Comparison of ENCODE assay signal across 27 cellular contexts in genomic region chr12:90027041-90027440, GRCh38.
A peak's percentile ranks its signal among the peaks of the same experiment; 100 is the strongest.
DNase-seq lines count a peak whose midpoint lies in the region; ATAC-seq, FAIRE-seq and TF ChIP-seq lines count a peak whose summit lies in the region.
"Had no signal": no experiment of that assay in that cellular context is flagged by ENCODE, and none has a peak within 500 bp of the region (broad histone marks: within the 10 kb centered on the region; RNA-seq: fewer than 3 reads in every experiment).

No MANE protein-coding gene starts in this region.

- FAIRE-seq in A549 (lab: Jason Lieb, UNC): peak; percentile 36
- FAIRE-seq: H54, K562 had no signal

- no peak for TF ChIP-seq EP300 in A549 (IDR thresholded peaks at IDR 0.05)

- H3K4ac ChIP-seq in neuronal stem cell (ENCODE audit: low read length): no peak overlapping the region

- ATAC-seq in A549 (no peak), HG03432 (IDR thresholded peaks at IDR 0.05; ENCODE audit: unreplicated experiment) (no peak)
- no peak for ATAC-seq in CD4-positive, alpha-beta T cell (ENCODE audit: poor library complexity)
- ATAC-seq: K562, Panc1 had no signal

- no peak overlapping the region for H3K23ac ChIP-seq in neuronal stem cell (ENCODE audit: low read depth, low read length, poor library complexity)

- H2AK5ac ChIP-seq in neuronal stem cell (ENCODE audit: low read depth, low read length): no peak overlapping the region

- no peaks in the 10 kb centered on the region for H3K9me3 Mint-ChIP-seq in activated T-helper 1 cell treated with anti-CD3 and anti-CD28 coated beads, Interleukin-12 subunit alpha, Interleukin-12 subunit beta, Interleukin-2, Interleukin-4 antibody, amounts not matched to agents 30 ng/mL and 10 ng/mL and 1 ng/mL, durations not matched to agents 14 hours and 24 hours and 36 hours
- no peaks in the 10 kb centered on the region for H3K9me3 Mint-ChIP-seq in endodermal cell
- H3K9me3 Mint-ChIP-seq in CD4-positive, alpha-beta T cell: no peaks in the 10 kb centered on the region

- no peak for TF ChIP-seq POLR2A in A549 (IDR thresholded peaks at IDR 0.05; ENCODE audit: low read length)

- H3K79me1 ChIP-seq in neuronal stem cell (ENCODE audit: low read depth, low read length): no peaks in the 10 kb centered on the region

- DNase-seq in A549 (ENCODE audit: low read depth in 1 of 2, low spot score in 1 of 2) (no peak), LNCaP clone FGC (ENCODE audit: low read depth) (peak; percentile 75), neuronal stem cell (ENCODE audit: low spot score) (no peak), nucleus accumbens (lab: John Stamatoyannopoulos, UW) (no peak), endodermal cell (no peak)
- DNase-seq in activated T-helper 1 cell treated with anti-CD3 and anti-CD28 coated beads, Interleukin-12 subunit alpha, Interleukin-12 subunit beta, Interleukin-2, Interleukin-4 antibody, amounts not matched to agents 30 ng/mL and 10 ng/mL and 1 ng/mL, durations not matched to agents 14 hours and 24 hours and 36 hours (ENCODE audit: low spot score): no peak
- DNase-seq in CD4-positive, alpha-beta T cell: no peak
- DNase-seq: CD4-positive, CD25-positive, alpha-beta regulatory T cell; DMS 273 treated with DMSO at 0.1 percent for 48 hours; DND-41; Kasumi-1; MV-4-11; NCI-H1105; NCI-H1436 treated with DMSO at 0.1 percent for 48 hours; NCI-H1930; NCI-H2107; NCI-H524; NCI-H748 treated with DMSO at 0.1 percent for 48 hours; SHP77; SW 1271 had no signal

- H3K9me3 ChIP-seq in A549 (no peaks in the 10 kb centered on the region), neuronal stem cell (replicated peaks in 1 of 2; ENCODE audit: control insufficient read depth in 2 of 2, insufficient read depth in 1 of 2, low read depth in 1 of 2, low read length in 2 of 2) (no peaks in the 10 kb centered on the region), endodermal cell (ENCODE audit: control insufficient read depth, low read length) (no peaks in the 10 kb centered on the region)
- no peaks in the 10 kb centered on the region for H3K9me3 ChIP-seq in CD4-positive, alpha-beta T cell (ENCODE audit: control insufficient read depth, low read length)
- H3K9me3 ChIP-seq: BLaER1 had no signal

- no peaks in the 10 kb centered on the region for H3K27me3 ChIP-seq in neuronal stem cell (ENCODE audit: control insufficient read depth in 3 of 3, insufficient read depth in 3 of 3, low read depth in 1 of 3, low read length in 3 of 3)
- no peaks in the 10 kb centered on the region for H3K27me3 ChIP-seq in endodermal cell (ENCODE audit: control insufficient read depth, insufficient read depth, low read length, poor library complexity, severe bottlenecking)
- no peaks in the 10 kb centered on the region for H3K27me3 ChIP-seq in CD4-positive, alpha-beta T cell (ENCODE audit: control insufficient read depth, insufficient read depth, low read length)
- H3K27me3 ChIP-seq: BLaER1 had no signal

- H4K8ac ChIP-seq in neuronal stem cell (ENCODE audit: low read depth, low read length): no peak overlapping the region

- no peaks in the 10 kb centered on the region for H3K36me3 Mint-ChIP-seq in activated T-helper 1 cell treated with anti-CD3 and anti-CD28 coated beads, Interleukin-12 subunit alpha, Interleukin-12 subunit beta, Interleukin-2, Interleukin-4 antibody, amounts not matched to agents 30 ng/mL and 10 ng/mL and 1 ng/mL, durations not matched to agents 14 hours and 24 hours and 36 hours (ENCODE audit: low read depth)
- H3K36me3 Mint-ChIP-seq in endodermal cell (ENCODE audit: low read depth): no peaks in the 10 kb centered on the region
- H3K36me3 Mint-ChIP-seq in CD4-positive, alpha-beta T cell (ENCODE audit: low read depth): no peaks in the 10 kb centered on the region
- H3K36me3 Mint-ChIP-seq: CD4-positive, CD25-positive, alpha-beta regulatory T cell had no signal

- peaks cover 3% of the 10 kb centered on the region for H3K27me3 Mint-ChIP-seq in activated T-helper 1 cell treated with anti-CD3 and anti-CD28 coated beads, Interleukin-12 subunit alpha, Interleukin-12 subunit beta, Interleukin-2, Interleukin-4 antibody, amounts not matched to agents 30 ng/mL and 10 ng/mL and 1 ng/mL, durations not matched to agents 14 hours and 24 hours and 36 hours (ENCODE audit: insufficient read depth)
- H3K27me3 Mint-ChIP-seq in endodermal cell (ENCODE audit: insufficient read depth): no peaks in the 10 kb centered on the region
- no peaks in the 10 kb centered on the region for H3K27me3 Mint-ChIP-seq in CD4-positive, alpha-beta T cell

- H3K4me1 ChIP-seq in A549: peaks cover 12% of the 10 kb centered on the region
- peaks cover 0 to 4% of the 10 kb centered on the region in 2 donors for H3K4me1 ChIP-seq in neuronal stem cell (ENCODE audit: control insufficient read depth in 2 of 2, insufficient read depth in 1 of 2, low read depth in 1 of 2, low read length in 2 of 2)
- H3K4me1 ChIP-seq in endodermal cell (ENCODE audit: control insufficient read depth, insufficient read depth, low read length): no peaks in the 10 kb centered on the region
- H3K4me1 ChIP-seq: BLaER1 had no signal

- no peak overlapping the region for H2BK120ac ChIP-seq in neuronal stem cell (ENCODE audit: low read depth, low read length)

- TF ChIP-seq CTCF in A549 (IDR thresholded peaks at IDR 0.05): no peak
- no peak for TF ChIP-seq CTCF in LNCaP clone FGC (IDR thresholded peaks at IDR 0.05; ENCODE audit: control insufficient read depth, extremely low read depth, insufficient read depth)
- no peak for TF ChIP-seq CTCF in endodermal cell (conservative IDR thresholded peaks at IDR 0.05)
- TF ChIP-seq CTCF in CD4-positive, alpha-beta T cell (IDR thresholded peaks at IDR 0.05): no peak

- H3K9ac ChIP-seq in neuronal stem cell (ENCODE audit: low read depth, low read length, poor library complexity) (no peak overlapping the region), endodermal cell (ENCODE audit: extremely low read depth, low read length, poor library complexity, severe bottlenecking) (no peak overlapping the region)
- H3K9ac ChIP-seq: BLaER1 had no signal

- no peak for TF ChIP-seq RAD21 in A549 (conservative IDR thresholded peaks at IDR 0.05 in 1 of 2, IDR thresholded peaks at IDR 0.05 in 1 of 2)

- H3K4me3 ChIP-seq in A549 (no peak overlapping the region), LNCaP clone FGC (ENCODE audit: low read depth, low read length) (no peak overlapping the region), neuronal stem cell (ENCODE audit: low read length in 2 of 2) (no peak overlapping the region), endodermal cell (ENCODE audit: low read length) (no peak overlapping the region)
- H3K4me3 ChIP-seq: BLaER1, K562 had no signal

- peak overlapping the region; percentile 24 for H2AFZ ChIP-seq in neuronal stem cell (ENCODE audit: low read length)

- no peak overlapping the region for H4K91ac ChIP-seq in neuronal stem cell (ENCODE audit: low read depth, low read length, poor library complexity)

- H3K27ac Mint-ChIP-seq in activated T-helper 1 cell treated with anti-CD3 and anti-CD28 coated beads, Interleukin-12 subunit alpha, Interleukin-12 subunit beta, Interleukin-2, Interleukin-4 antibody, amounts not matched to agents 30 ng/mL and 10 ng/mL and 1 ng/mL, durations not matched to agents 14 hours and 24 hours and 36 hours: peak overlapping the region; percentile 5
- no peak overlapping the region for H3K27ac Mint-ChIP-seq in endodermal cell
- H3K27ac Mint-ChIP-seq in CD4-positive, alpha-beta T cell: no peak overlapping the region
- H3K27ac Mint-ChIP-seq: CD4-positive, CD25-positive, alpha-beta regulatory T cell had no signal

- H2BK12ac ChIP-seq in neuronal stem cell (ENCODE audit: low read length): no peak overlapping the region

- no peak overlapping the region for H3K18ac ChIP-seq in neuronal stem cell (ENCODE audit: low read length)

- H3K4me2 ChIP-seq in A549 (no peak overlapping the region), neuronal stem cell (ENCODE audit: insufficient read depth, low read length, poor library complexity, severe bottlenecking) (no peak overlapping the region)
- H3K4me2 ChIP-seq: BLaER1 had no signal

- CTCF ChIA-PET in A549 (lab: Yijun Ruan, JAX): no interaction called here
- CTCF ChIA-PET in CD4-positive, alpha-beta T cell (lab: Charles Lee): no interaction called here

- H3K14ac ChIP-seq in neuronal stem cell (ENCODE audit: low read length): no peak overlapping the region

- H3K27ac ChIP-seq in A549: peak overlapping the region in 1 of 2 experiments; percentile 41; a peak in 1 of 6 replicates
- H3K27ac ChIP-seq in neuronal stem cell (replicated peaks; ENCODE audit: low read length): no peak overlapping the region
- H3K27ac ChIP-seq in endodermal cell (ENCODE audit: low read depth, low read length): no peak overlapping the region
- H3K27ac ChIP-seq in CD4-positive, alpha-beta T cell (ENCODE audit: low read depth, low read length): no peak overlapping the region
- H3K27ac ChIP-seq: BLaER1, HL-60, RWPE1 had no signal

- no peaks in the 10 kb centered on the region for H3K36me3 ChIP-seq in neuronal stem cell (replicated peaks in 1 of 2; ENCODE audit: control insufficient read depth in 2 of 2, insufficient read depth in 2 of 2, low read length in 2 of 2)
- H3K36me3 ChIP-seq in endodermal cell (ENCODE audit: control insufficient read depth, insufficient read depth, low read length): no peaks in the 10 kb centered on the region
- H3K36me3 ChIP-seq: BLaER1 had no signal

- H2BK15ac ChIP-seq in neuronal stem cell (ENCODE audit: low read length): no peak overlapping the region

- no peak overlapping the region for H2BK5ac ChIP-seq in neuronal stem cell (ENCODE audit: low read length)

- intact Hi-C loops in activated T-helper 1 cell treated with anti-CD3 and anti-CD28 coated beads, Interleukin-12 subunit alpha, Interleukin-12 subunit beta, Interleukin-2, Interleukin-4 antibody, amounts not matched to agents 30 ng/mL and 10 ng/mL and 1 ng/mL, durations not matched to agents 14 hours and 24 hours and 36 hours (cut with micrococcal nuclease): no loop called here
- intact Hi-C loops in CD4-positive, alpha-beta T cell (cut with DNase I, micrococcal nuclease): no loop called here

- peaks cover 10% of the 10 kb centered on the region for H3K4me1 Mint-ChIP-seq in activated T-helper 1 cell treated with anti-CD3 and anti-CD28 coated beads, Interleukin-12 subunit alpha, Interleukin-12 subunit beta, Interleukin-2, Interleukin-4 antibody, amounts not matched to agents 30 ng/mL and 10 ng/mL and 1 ng/mL, durations not matched to agents 14 hours and 24 hours and 36 hours (ENCODE audit: low read depth)
- no peaks in the 10 kb centered on the region for H3K4me1 Mint-ChIP-seq in endodermal cell
- H3K4me1 Mint-ChIP-seq in CD4-positive, alpha-beta T cell (ENCODE audit: low read depth): peaks cover 13% of the 10 kb centered on the region

- no peak overlapping the region for H3K4me3 Mint-ChIP-seq in activated T-helper 1 cell treated with anti-CD3 and anti-CD28 coated beads, Interleukin-12 subunit alpha, Interleukin-12 subunit beta, Interleukin-2, Interleukin-4 antibody, amounts not matched to agents 30 ng/mL and 10 ng/mL and 1 ng/mL, durations not matched to agents 14 hours and 24 hours and 36 hours
- no peak overlapping the region for H3K4me3 Mint-ChIP-seq in endodermal cell
- H3K4me3 Mint-ChIP-seq in CD4-positive, alpha-beta T cell: no peak overlapping the region
- H3K4me3 Mint-ChIP-seq: CD4-positive, CD25-positive, alpha-beta regulatory T cell had no signal

- POLR2A ChIA-PET in A549 (lab: Yijun Ruan, JAX): no interaction called here
- POLR2A ChIA-PET in CD4-positive, alpha-beta T cell (lab: Charles Lee): no interaction called here

TF ChIP-seq in A549, 52 proteins besides CTCF, POLR2A, EP300 and RAD21 (continues in another document):
- no peak for TF ChIP-seq PHF8 (IDR thresholded peaks at IDR 0.05; ENCODE audit: borderline replicate concordance, low read depth)
